In the genomic region with DNA sequence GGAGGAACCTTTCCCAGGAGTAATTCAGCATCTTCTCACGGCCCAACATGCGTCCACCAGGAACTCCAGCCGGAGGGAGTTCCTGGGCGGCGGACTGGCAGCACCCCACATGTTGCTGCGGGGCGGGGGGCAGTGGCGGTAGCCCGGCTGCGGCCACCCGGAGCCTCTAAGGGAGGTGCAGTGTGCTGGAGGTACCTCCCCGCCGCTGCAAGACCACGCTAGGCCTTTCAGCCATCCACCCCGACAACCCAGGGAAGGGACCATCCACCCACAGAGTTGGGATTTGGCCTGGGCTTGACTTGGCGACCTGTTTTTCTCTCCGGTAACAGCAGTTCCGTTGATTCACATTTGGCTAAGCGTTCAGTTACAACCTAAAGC, we compare ENCODE assay signal across 10 cellular contexts. TPM values are rescaled to one million over a fixed set of nuclear protein-coding genes. Genes with fewer than 3 reads are reported as not detected.
DNase-seq lines count a peak whose midpoint lies in the region; ATAC-seq and TF ChIP-seq lines count a peak whose summit lies in the region.
"Had no signal": no experiment of that assay in that cellular context is flagged by ENCODE, and none has a peak within 500 bp of the region (broad histone marks: within the 10 kb centered on the region; RNA-seq: fewer than 3 reads in every experiment).

No MANE protein-coding gene starts in this region.

- H3K36me3 ChIP-seq in mucosa of rectum (ENCODE audit: control insufficient read depth in 2 of 2, insufficient read depth in 2 of 2, low read length in 2 of 2), result no peaks in the 10 kb centered on the region

- ATAC-seq in stimulated activated naive CD8-positive, alpha-beta T cell treated with anti-CD3 and anti-CD28 coated beads, Interleukin-15, amount 100 ng/mL, for 72 hours, result no peak

- peaks cover 0 to 7% of the 10 kb centered on the region in 2 donors for H3K27me3 ChIP-seq in mucosa of rectum (ENCODE audit: control insufficient read depth in 2 of 2, insufficient read depth in 2 of 2, low read length in 2 of 2)

- no peak overlapping the region for H3K27ac ChIP-seq in mucosa of rectum (ENCODE audit: low read depth in 2 of 2, low read length in 2 of 2)

- no peaks in the 10 kb centered on the region for H3K36me3 Mint-ChIP-seq in stimulated activated naive CD8-positive, alpha-beta T cell treated with anti-CD3 and anti-CD28 coated beads, Interleukin-15, Interleukin-2, amounts not matched to agents 100 ng/mL and 50 ng/mL, for 24 hours (ENCODE audit: low read depth)
- no peaks in the 10 kb centered on the region for H3K36me3 Mint-ChIP-seq in chondrocyte (ENCODE audit: low read depth)
- H3K36me3 Mint-ChIP-seq in activated T-cell treated with anti-CD3 and anti-CD28 coated beads, Interleukin-2, amount 50 U/mL, for 24 hours (ENCODE audit: low read depth), result no peaks in the 10 kb centered on the region

- peak overlapping the region in 1 of 2 donors; percentile 68 for H3K9ac ChIP-seq in mucosa of rectum (ENCODE audit: low read depth in 1 of 2, low read length in 2 of 2)

- DNase-seq in stimulated activated naive CD8-positive, alpha-beta T cell treated with anti-CD3 and anti-CD28 coated beads, Interleukin-15, amount 100 ng/mL, for 72 hours, result no peak
- DNase-seq in chondrocyte (ENCODE audit: low spot score) (no peak), NCI-H187 (lab: John Stamatoyannopoulos, UW) (no peak), NK-92 (lab: John Stamatoyannopoulos, UW; ENCODE audit: unreplicated experiment) (no peak), NCI-H2081 (lab: John Stamatoyannopoulos, UW) (no peak)
- DNase-seq in activated T-cell treated with anti-CD3 and anti-CD28 coated beads, Interleukin-2, amount 50 U/mL, for 24 hours, result no peak
- DNase-seq: effector CD8-positive, alpha-beta T cell; stimulated activated CD4-positive, alpha-beta T cell treated with anti-CD3 and anti-CD28 coated beads, Interleukin-1b, Interleukin-23, amount 100 ng/mL, for 48 hours had no signal

- H3K9me3 ChIP-seq in mucosa of rectum (ENCODE audit: control insufficient read depth in 2 of 2, low read length in 2 of 2), result no peaks in the 10 kb centered on the region

- H3K27me3 Mint-ChIP-seq in stimulated activated naive CD8-positive, alpha-beta T cell treated with anti-CD3 and anti-CD28 coated beads, Interleukin-15, Interleukin-2, amounts not matched to agents 100 ng/mL and 50 ng/mL, for 24 hours, result peaks cover 69% of the 10 kb centered on the region
- peaks cover 74% of the 10 kb centered on the region for H3K27me3 Mint-ChIP-seq in stimulated activated naive CD8-positive, alpha-beta T cell treated with anti-CD3 and anti-CD28 coated beads, Interleukin-15, amount 100 ng/mL, for 72 hours
- H3K27me3 Mint-ChIP-seq in chondrocyte (ENCODE audit: low read depth), result peaks cover 4% of the 10 kb centered on the region
- peaks cover 59% of the 10 kb centered on the region for H3K27me3 Mint-ChIP-seq in activated T-cell treated with anti-CD3 and anti-CD28 coated beads, Interleukin-2, amount 50 U/mL, for 24 hours

- peak overlapping the region; percentile 5 for H3K4me3 Mint-ChIP-seq in stimulated activated naive CD8-positive, alpha-beta T cell treated with anti-CD3 and anti-CD28 coated beads, Interleukin-15, Interleukin-2, amounts not matched to agents 100 ng/mL and 50 ng/mL, for 24 hours
- H3K4me3 Mint-ChIP-seq in stimulated activated naive CD8-positive, alpha-beta T cell treated with anti-CD3 and anti-CD28 coated beads, Interleukin-15, amount 100 ng/mL, for 72 hours, result peak overlapping the region in 1 of 2 donors; percentile 64
- H3K4me3 Mint-ChIP-seq in chondrocyte (ENCODE audit: unreplicated experiment), result peak overlapping the region; percentile 78
- H3K4me3 Mint-ChIP-seq in activated T-cell treated with anti-CD3 and anti-CD28 coated beads, Interleukin-2, amount 50 U/mL, for 24 hours, result no peak overlapping the region

- peaks cover 8% of the 10 kb centered on the region for H3K4me1 Mint-ChIP-seq in stimulated activated naive CD8-positive, alpha-beta T cell treated with anti-CD3 and anti-CD28 coated beads, Interleukin-15, Interleukin-2, amounts not matched to agents 100 ng/mL and 50 ng/mL, for 24 hours (ENCODE audit: low read depth)
- H3K4me1 Mint-ChIP-seq in stimulated activated naive CD8-positive, alpha-beta T cell treated with anti-CD3 and anti-CD28 coated beads, Interleukin-15, amount 100 ng/mL, for 72 hours, result peaks cover 6% of the 10 kb centered on the region
- peaks cover 17% of the 10 kb centered on the region for H3K4me1 Mint-ChIP-seq in chondrocyte (ENCODE audit: low read depth)
- H3K4me1 Mint-ChIP-seq in activated T-cell treated with anti-CD3 and anti-CD28 coated beads, Interleukin-2, amount 50 U/mL, for 24 hours (ENCODE audit: low read depth), result peaks cover 7% of the 10 kb centered on the region

- no peak for TF ChIP-seq CTCF in chondrocyte (IDR thresholded peaks at IDR 0.05)

- no peak overlapping the region for H3K27ac Mint-ChIP-seq in stimulated activated naive CD8-positive, alpha-beta T cell treated with anti-CD3 and anti-CD28 coated beads, Interleukin-15, Interleukin-2, amounts not matched to agents 100 ng/mL and 50 ng/mL, for 24 hours
- H3K27ac Mint-ChIP-seq in stimulated activated naive CD8-positive, alpha-beta T cell treated with anti-CD3 and anti-CD28 coated beads, Interleukin-15, amount 100 ng/mL, for 72 hours, result no peak overlapping the region
- H3K27ac Mint-ChIP-seq in chondrocyte (ENCODE audit: unreplicated experiment), result no peak overlapping the region
- no peak overlapping the region for H3K27ac Mint-ChIP-seq in activated T-cell treated with anti-CD3 and anti-CD28 coated beads, Interleukin-2, amount 50 U/mL, for 24 hours

- no peaks in the 10 kb centered on the region for H3K9me3 Mint-ChIP-seq in stimulated activated naive CD8-positive, alpha-beta T cell treated with anti-CD3 and anti-CD28 coated beads, Interleukin-15, Interleukin-2, amounts not matched to agents 100 ng/mL and 50 ng/mL, for 24 hours
- H3K9me3 Mint-ChIP-seq in stimulated activated naive CD8-positive, alpha-beta T cell treated with anti-CD3 and anti-CD28 coated beads, Interleukin-15, amount 100 ng/mL, for 72 hours, result no peaks in the 10 kb centered on the region
- peaks cover 2% of the 10 kb centered on the region for H3K9me3 Mint-ChIP-seq in chondrocyte (ENCODE audit: low read depth)
- H3K9me3 Mint-ChIP-seq in activated T-cell treated with anti-CD3 and anti-CD28 coated beads, Interleukin-2, amount 50 U/mL, for 24 hours, result peaks cover 2% of the 10 kb centered on the region

- H3K4me3 ChIP-seq in mucosa of rectum (ENCODE audit: low read length in 2 of 2), result peak overlapping the region; percentile 67 to 72

- peaks cover 0 to 8% of the 10 kb centered on the region in 2 donors for H3K4me1 ChIP-seq in mucosa of rectum (ENCODE audit: control insufficient read depth in 2 of 2, insufficient read depth in 2 of 2, low read length in 2 of 2)

RNA-seq across cellular contexts. Expression of gene LYPD6, which starts 0.6 kb away (rescaled TPM):
- total RNA-seq in chondrocyte, result 0.46 to 0.82 TPM (median 0.57 TPM) in 3 replicates
